ENCODE assay signal across 17 cellular contexts in genomic region chr6:71254323-71254722, GRCh38. TPM values are rescaled to one million over a fixed set of nuclear protein-coding genes. Genes with fewer than 3 reads are reported as not detected.
DNase-seq lines count a peak whose midpoint lies in the region; ATAC-seq and TF ChIP-seq lines count a peak whose summit lies in the region.
"Had no signal": no experiment of that assay in that cellular context is flagged by ENCODE, and none has a peak within 500 bp of the region (broad histone marks: within the 10 kb centered on the region; RNA-seq: fewer than 3 reads in every experiment).

No MANE protein-coding gene starts in this region.

- H3K4ac ChIP-seq in trophoblast cell (ENCODE audit: low read depth, low read length) = no peak overlapping the region

- H3K27me3 ChIP-seq in SJCRH30 (no peaks in the 10 kb centered on the region), trophoblast cell (ENCODE audit: insufficient read depth, low read length) (no peaks in the 10 kb centered on the region), brain microvascular endothelial cell (replicated peaks) (no peaks in the 10 kb centered on the region)
- H3K27me3 ChIP-seq: hepatocyte had no signal

- in situ Hi-C loops in brain microvascular endothelial cell (cut with HindIII; ENCODE audit: low pct_ligation_motif_present, low sequenced_read_pairs) = no loop called here

- no peak overlapping the region for H2BK120ac ChIP-seq in trophoblast cell (ENCODE audit: insufficient read depth, low read length, poor library complexity)

- H3K18ac ChIP-seq in trophoblast cell (ENCODE audit: low read length) = no peak overlapping the region

- peaks cover 10% of the 10 kb centered on the region for H3K4me1 Mint-ChIP-seq in T-helper 17 cell

- no peak overlapping the region for H3K4me2 ChIP-seq in trophoblast cell (ENCODE audit: low read length)
- H3K4me2 ChIP-seq: hepatocyte had no signal

- CTCF ChIA-PET in HEK293T (lab: Yijun Ruan, JAX) = no interaction called here

- no peak overlapping the region for H3K23ac ChIP-seq in trophoblast cell (ENCODE audit: low read length)

- no peak overlapping the region for H3K4me3 Mint-ChIP-seq in T-helper 17 cell
- H3K4me3 Mint-ChIP-seq: activated CD4-positive, alpha-beta memory T cell treated with anti-CD3 and anti-CD28 coated beads for 36 hours; activated naive CD8-positive, alpha-beta T cell treated with anti-CD3 and anti-CD28 coated beads, Interleukin-2, amount 50 U/mL, for 24 hours; activated T-cell treated with anti-CD3 and anti-CD28 coated beads, Interleukin-2, amount 50 U/mL, for 72 hours had no signal

- H3K27me3 Mint-ChIP-seq in T-helper 17 cell = peaks cover 39% of the 10 kb centered on the region
- H3K27me3 Mint-ChIP-seq: activated CD4-positive, alpha-beta memory T cell treated with anti-CD3 and anti-CD28 coated beads for 36 hours had no signal

- no peak overlapping the region for H2AFZ ChIP-seq in trophoblast cell (ENCODE audit: insufficient read depth, low read length, poor library complexity)
- H2AFZ ChIP-seq: hepatocyte had no signal

- H2BK5ac ChIP-seq in trophoblast cell (ENCODE audit: low read depth, low read length, poor library complexity) = no peak overlapping the region

- H3K36me3 ChIP-seq in SJCRH30 = no peaks in the 10 kb centered on the region
- no peaks in the 10 kb centered on the region for H3K36me3 ChIP-seq in trophoblast cell (ENCODE audit: control insufficient read depth in 1 of 2, insufficient read depth in 2 of 2, low read length in 2 of 2)
- no peaks in the 10 kb centered on the region for H3K36me3 ChIP-seq in brain microvascular endothelial cell (replicated peaks)

- no peaks in the 10 kb centered on the region for H3K36me3 Mint-ChIP-seq in T-helper 17 cell (ENCODE audit: low read depth)
- H3K36me3 Mint-ChIP-seq: activated CD4-positive, alpha-beta memory T cell treated with anti-CD3 and anti-CD28 coated beads for 36 hours had no signal

- DNase-seq in HEK293T (ENCODE audit: extremely low spot score) = no peak
- DNase-seq in NCI-H1694 (lab: John Stamatoyannopoulos, UW) = peak; percentile 86
- DNase-seq in SJCRH30 = peak; percentile 71 to 76
- DNase-seq in myocyte (ENCODE audit: low read depth) = peak; percentile 89
- DNase-seq in T-helper 17 cell = no peak
- no peak for DNase-seq in trophoblast cell
- DNase-seq in brain microvascular endothelial cell = no peak
- DNase-seq: activated CD4-positive, alpha-beta memory T cell treated with anti-CD3 and anti-CD28 coated beads for 36 hours; activated naive CD8-positive, alpha-beta T cell treated with anti-CD3 and anti-CD28 coated beads, Interleukin-2, amount 50 U/mL, for 24 hours; activated T-cell treated with anti-CD3 and anti-CD28 coated beads, Interleukin-2, amount 50 U/mL, for 72 hours; effector CD8-positive, alpha-beta T cell; mucosa of descending colon; NCI-H345; posterior cingulate gyrus; SW 1271 had no signal

- H3K9me3 ChIP-seq in SJCRH30 (replicated peaks) (no peaks in the 10 kb centered on the region; the same call in 1 of the 2 replicates), T-helper 17 cell (ENCODE audit: control insufficient read depth, low read length, poor library complexity, severe bottlenecking) (no peaks in the 10 kb centered on the region), trophoblast cell (ENCODE audit: insufficient read depth, low read depth, low read length) (no peaks in the 10 kb centered on the region)
- H3K9me3 ChIP-seq: mucosa of descending colon had no signal

- H3K79me2 ChIP-seq in trophoblast cell (ENCODE audit: control insufficient read depth, insufficient read depth, low read length, poor library complexity) = no peaks in the 10 kb centered on the region
- H3K79me2 ChIP-seq: hepatocyte had no signal

- ATAC-seq in T-helper 17 cell = no peak
- ATAC-seq: activated naive CD8-positive, alpha-beta T cell treated with anti-CD3 and anti-CD28 coated beads, Interleukin-2, amount 50 U/mL, for 24 hours; activated T-cell treated with anti-CD3 and anti-CD28 coated beads, Interleukin-2, amount 50 U/mL, for 72 hours; HepG2; mucosa of descending colon had no signal

- no peak overlapping the region for H2BK12ac ChIP-seq in trophoblast cell (ENCODE audit: low read length)

- no peak overlapping the region for H2AK5ac ChIP-seq in trophoblast cell (ENCODE audit: low read length)

- no peak for TF ChIP-seq CTCF in brain microvascular endothelial cell (IDR thresholded peaks at IDR 0.05; ENCODE audit: low read depth, low read length, missing control alignments)

- H3K9ac ChIP-seq in trophoblast cell (ENCODE audit: low read length) = no peak overlapping the region

- WGBS in trophoblast cell (ENCODE audit: extremely low coverage, insufficient coverage, insufficient read length) = no CpG with 5 or more reads among the region's 3 CpGs

- H3K4me3 ChIP-seq in SJCRH30 = no peak overlapping the region
- H3K4me3 ChIP-seq in trophoblast cell (ENCODE audit: low read depth, low read length) = no peak overlapping the region
- H3K4me3 ChIP-seq in brain microvascular endothelial cell (ENCODE audit: low read depth, low read length) = no peak overlapping the region
- H3K4me3 ChIP-seq: hepatocyte, mucosa of descending colon had no signal

- no peak overlapping the region for H4K8ac ChIP-seq in trophoblast cell (ENCODE audit: low read depth, low read length)

- no peak overlapping the region for H4K12ac ChIP-seq in trophoblast cell (ENCODE audit: low read depth, low read length)

- H3K27ac ChIP-seq in SJCRH30 (no peak overlapping the region), trophoblast cell (ENCODE audit: low read depth, low read length) (no peak overlapping the region), brain microvascular endothelial cell (no peak overlapping the region)
- H3K27ac ChIP-seq: hepatocyte had no signal

- POLR2A ChIA-PET in HEK293T (lab: Yijun Ruan, JAX) = no interaction called here

- no peak overlapping the region for H4K91ac ChIP-seq in trophoblast cell (ENCODE audit: low read depth, low read length)

- no peak overlapping the region for H3K27ac Mint-ChIP-seq in T-helper 17 cell
- H3K27ac Mint-ChIP-seq: activated CD4-positive, alpha-beta memory T cell treated with anti-CD3 and anti-CD28 coated beads for 36 hours; activated naive CD8-positive, alpha-beta T cell treated with anti-CD3 and anti-CD28 coated beads, Interleukin-2, amount 50 U/mL, for 24 hours; activated T-cell treated with anti-CD3 and anti-CD28 coated beads, Interleukin-2, amount 50 U/mL, for 72 hours had no signal

- peaks cover 6% of the 10 kb centered on the region for H3K79me1 ChIP-seq in trophoblast cell (ENCODE audit: low read length)

- H3K4me1 ChIP-seq in SJCRH30 = peaks cover 23% of the 10 kb centered on the region
- peaks cover 0 to 3% of the 10 kb centered on the region in 2 experiments for H3K4me1 ChIP-seq in trophoblast cell (ENCODE audit: control insufficient read depth in 1 of 2, insufficient read depth in 2 of 2, low read length in 2 of 2)

- H3K14ac ChIP-seq in trophoblast cell (ENCODE audit: low read length) = no peak overlapping the region

TF ChIP-seq in HEK293T, 16 proteins besides CTCF, POLR2A, EP300 and RAD21:
- TF ChIP-seq PKNOX1 (IDR thresholded peaks at IDR 0.05) (peak; percentile 28; the same call in 1 of the 2 replicates), NFRKB (IDR thresholded peaks at IDR 0.05) (no peak), FOXM1 (IDR thresholded peaks at IDR 0.05; ENCODE audit: borderline replicate concordance) (no peak)
TF ChIP-seq in HEK293T: peak in this region for 1.

RNA-seq across cellular contexts. Expression of gene OGFRL1, which starts 34.3 kb away (rescaled TPM):
- 14.3 and 18.6 TPM in 2 replicates for total RNA-seq in SJCRH30 (2014; rRNA removed; shearing (Covaris generic))
- total RNA-seq in myocyte (27.1 and 31.5 TPM in 2 replicates), T-helper 17 cell (10 to 100 TPM; 11.6 to 14.7 TPM)
- polyA plus RNA-seq in myocyte (2012) = 26.4 TPM
- polyA plus RNA-seq in trophoblast cell (2013) = 8.9 TPM in 2 replicates

Comparison
In these comparisons a context has a peak if more than half of its experiments do, and no peak if none do; other contexts are left out.
1. DNase-seq: peak in NCI-H1694 (single experiment), SJCRH30 (2 of 2) and myocyte (single experiment); none in HEK293T (single experiment), T-helper 17 cell (0 of 3), trophoblast cell (0 of 2) and brain microvascular endothelial cell (single experiment).